ENCODE assay signal across 15 cellular contexts in the genomic region with DNA sequence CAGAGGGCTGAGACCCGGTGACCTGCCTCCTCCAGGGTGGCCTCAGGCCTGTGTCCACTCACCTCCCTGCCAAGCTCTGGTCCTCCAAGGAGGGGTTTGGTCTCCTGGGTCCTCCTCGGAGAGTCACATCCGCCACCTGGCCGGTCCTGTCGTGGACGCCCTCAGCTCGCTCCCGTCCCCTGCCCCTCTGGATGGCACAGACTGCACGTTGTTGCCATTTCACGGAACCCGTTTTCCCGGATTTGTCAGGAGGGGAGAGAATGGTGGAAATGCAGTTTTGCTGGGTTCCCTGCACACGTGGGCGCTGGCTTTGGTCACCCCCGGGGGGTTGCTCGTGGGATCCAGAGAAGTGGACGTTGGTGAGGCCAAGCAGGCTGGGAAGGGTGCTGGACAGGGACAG.
"Had no signal": no experiment of that assay in that cellular context is flagged by ENCODE, and none has a peak within 500 bp of the region (broad histone marks: within the 10 kb centered on the region; RNA-seq: fewer than 3 reads in every experiment).

No MANE protein-coding gene starts in this region.

- DNase-seq: activated CD4-positive, alpha-beta T cell treated with anti-CD3 and anti-CD28 coated beads for 1 hour; activated CD4-positive, alpha-beta T cell treated with anti-CD3 and anti-CD28 coated beads, Interleukin-2, amount 50 U/mL, for 48 hours; activated naive CD4-positive, alpha-beta T cell treated with Interleukin-2 at 50 U/mL for 16 hours; aorta; esophagus squamous epithelium; kidney glomerular epithelial cell; occipital lobe; stimulated activated naive CD4-positive, alpha-beta T cell; T-helper 9 cell had no signal

- H3K9me3 ChIP-seq: breast epithelium, esophagus squamous epithelium had no signal

- ATAC-seq: activated T-helper 17 cell treated with anti-CD3 and anti-CD28 coated beads, Interleukin-2, amount 50 U/mL, for 72 hours; left ventricle myocardium superior; natural killer cell treated with Interleukin-12 subunit alpha and Interleukin-12 subunit beta and Interleukin-15 and Interleukin-18, amount 100 ng/mL, for 72 hours had no signal

- H3K4me3 ChIP-seq: breast epithelium, esophagus squamous epithelium, SK-N-MC had no signal

- H3K4me3 Mint-ChIP-seq: natural killer cell treated with Interleukin-12 subunit alpha and Interleukin-12 subunit beta and Interleukin-15 and Interleukin-18, amount 100 ng/mL, for 72 hours had no signal

- H3K27me3 Mint-ChIP-seq: activated T-helper 17 cell treated with anti-CD3 and anti-CD28 coated beads, Interleukin-2, amount 50 U/mL, for 72 hours; type B pancreatic cell had no signal

- H3K36me3 ChIP-seq: breast epithelium had no signal

- H3K27ac ChIP-seq: esophagus squamous epithelium, SK-N-MC had no signal

- H3K36me3 Mint-ChIP-seq: type B pancreatic cell had no signal

- H3K9me3 Mint-ChIP-seq: activated T-helper 17 cell treated with anti-CD3 and anti-CD28 coated beads, Interleukin-2, amount 50 U/mL, for 72 hours; type B pancreatic cell had no signal

- H3K27me3 ChIP-seq: breast epithelium, esophagus squamous epithelium had no signal
